29 cellular contexts compared by ENCODE assay signal in genomic region chr10:117539271-117539876, GRCh38. TPM values are rescaled to one million over a fixed set of nuclear protein-coding genes. Genes with fewer than 3 reads are reported as not detected.
DNase-seq lines count a peak whose midpoint lies in the region; ATAC-seq and TF ChIP-seq lines count a peak whose summit lies in the region.
"Had no signal": no experiment of that assay in that cellular context is flagged by ENCODE, and none has a peak within 500 bp of the region (broad histone marks: within the 10 kb centered on the region; RNA-seq: fewer than 3 reads in every experiment).

No MANE protein-coding gene starts in this region.

- peaks cover 4 to 31% (median 20%) of the 10 kb centered on the region in 7 donors for H3K4me1 Mint-ChIP-seq in naive thymus-derived CD4-positive, alpha-beta T cell

- no peaks in the 10 kb centered on the region for H3K9me3 ChIP-seq in liver (ENCODE audit: control insufficient read depth in 4 of 4, low read length in 3 of 4)
- no peaks in the 10 kb centered on the region for H3K9me3 ChIP-seq in naive thymus-derived CD4-positive, alpha-beta T cell (ENCODE audit: control insufficient read depth in 2 of 3, low read length in 3 of 3)
- H3K9me3 ChIP-seq: neutrophil, transverse colon had no signal

- H3K9ac ChIP-seq in liver (ENCODE audit: low read depth in 1 of 2, low read length in 2 of 2), result no peak overlapping the region
- H3K9ac ChIP-seq: KMS-11 had no signal

- intact Hi-C loops in naive thymus-derived CD4-positive, alpha-beta T cell (cut with micrococcal nuclease), result loop anchor here in 1 of 2 donors (5.0 kb wide), 2 partner anchors 883 to 1058 kb away; partner anchors contain the start of gene PRLHR

- WGBS in liver, result 11% methylated on average over 11 of the region's 11 CpGs

- H3K9me3 Mint-ChIP-seq in naive thymus-derived CD4-positive, alpha-beta T cell, result no peaks in the 10 kb centered on the region
- H3K9me3 Mint-ChIP-seq: dendritic cell treated with granulocyte-macrophage colony-stimulating factor and Interleukin-4, amounts not matched to agents 40 ng/mL and 50 ng/mL, for 4 days; T-helper 2 cell treated with Interferon-gamma antibody and Interleukin-4, amounts not matched to agents 5 μg/mL and 100 μg/mL, for 36 hours had no signal

- H3K4me3 ChIP-seq in epithelial cell of proximal tubule (ENCODE audit: low read depth, low read length) (peak overlapping the region; percentile 95), liver (ENCODE audit: low read depth in 1 of 3, low read length in 3 of 3) (no peak overlapping the region)
- H3K4me3 ChIP-seq in naive thymus-derived CD4-positive, alpha-beta T cell (ENCODE audit: low read length), result no peak overlapping the region
- H3K4me3 ChIP-seq: transverse colon had no signal

- H3K4me3 Mint-ChIP-seq in naive thymus-derived CD4-positive, alpha-beta T cell, result no peak overlapping the region
- H3K4me3 Mint-ChIP-seq: dendritic cell treated with granulocyte-macrophage colony-stimulating factor and Interleukin-4, amounts not matched to agents 40 ng/mL and 50 ng/mL, for 4 days; T-helper 2 cell treated with Interferon-gamma antibody and Interleukin-4, amounts not matched to agents 5 μg/mL and 100 μg/mL, for 36 hours had no signal

- in situ Hi-C loops in Caki2 (cut with HindIII; ENCODE audit: low pct_unique_long_range_greater_than_20kb, low sequenced_read_pairs), result no loop called here

- H3K36me3 Mint-ChIP-seq in naive thymus-derived CD4-positive, alpha-beta T cell, result no peaks in the 10 kb centered on the region

- no peaks in the 10 kb centered on the region for H3K36me3 ChIP-seq in liver (ENCODE audit: control insufficient read depth in 4 of 4, insufficient read depth in 3 of 4, low read depth in 1 of 4, low read length in 3 of 4)
- H3K36me3 ChIP-seq in naive thymus-derived CD4-positive, alpha-beta T cell (ENCODE audit: control insufficient read depth in 2 of 3, insufficient read depth in 3 of 3, low read length in 3 of 3), result no peaks in the 10 kb centered on the region
- H3K36me3 ChIP-seq: neutrophil, transverse colon had no signal

- DNase-seq in Caki2 (ENCODE audit: low read depth) (peak; percentile 10), epithelial cell of proximal tubule (ENCODE audit: low read depth) (no peak), retina (peak; percentile 37), NCI-H2196 treated with DMSO at 0.1 percent for 48 hours (lab: John Stamatoyannopoulos, UW; ENCODE audit: unreplicated experiment) (no peak), NCI-H1694 (lab: John Stamatoyannopoulos, UW) (no peak)
- no peak for DNase-seq in naive thymus-derived CD4-positive, alpha-beta T cell
- DNase-seq: activated CD4-positive, alpha-beta T cell treated with anti-CD3 and anti-CD28 coated beads, Interleukin-2, amount 50 U/mL, for 48 hours; activated CD4-positive, CD25-positive, alpha-beta regulatory T cell treated with anti-CD3 and anti-CD28 coated beads, Interleukin-2, amount 50 U/mL, for 72 hours; activated T-cell treated with anti-CD3 and anti-CD28 coated beads, Interleukin-2, amount 50 U/mL, for 48 hours; Calu3; central memory CD4-positive, alpha-beta T cell; DMS79 treated with DMSO at 0.1 percent for 48 hours; GDM1; MM.1S; NCI-H2029 treated with DMSO at 0.1 percent for 48 hours; NCI-H446; NCI-H774; SHP77 treated with DMSO at 0.1 percent for 48 hours; stimulated activated CD4-positive, alpha-beta T cell treated with anti-CD3 and anti-CD28 coated beads, Interleukin-15, amount 100 ng/mL, for 24 hours; stimulated activated CD4-positive, alpha-beta T cell treated with anti-CD3 and anti-CD28 coated beads, Interleukin-4, amount 100 ng/mL, for 4 hours; transverse colon had no signal

- ATAC-seq in naive thymus-derived CD4-positive, alpha-beta T cell, result no peak
- no peak for ATAC-seq in HG03460 (IDR thresholded peaks at IDR 0.05; ENCODE audit: unreplicated experiment)

- peaks cover 17 to 49% (median 33%) of the 10 kb centered on the region in 4 donors for H3K4me1 ChIP-seq in liver (ENCODE audit: control insufficient read depth in 4 of 4, insufficient read depth in 4 of 4, low read length in 3 of 4)
- no peaks in the 10 kb centered on the region for H3K4me1 ChIP-seq in naive thymus-derived CD4-positive, alpha-beta T cell (ENCODE audit: control insufficient read depth in 2 of 2, insufficient read depth in 2 of 2, low read length in 2 of 2)

- H3K27me3 Mint-ChIP-seq in naive thymus-derived CD4-positive, alpha-beta T cell, result peaks cover 51 to 89% (median 64%) of the 10 kb centered on the region in 5 donors

- POLR2A ChIA-PET in naive thymus-derived CD4-positive, alpha-beta T cell (lab: Charles Lee), result no interaction called here

- TF ChIP-seq CTCF in epithelial cell of proximal tubule (conservative IDR thresholded peaks at IDR 0.05; ENCODE audit: low read depth, low read length), result no peak
- TF ChIP-seq CTCF in liver (IDR thresholded peaks at IDR 0.05; ENCODE audit: low read depth, low read length, missing input control), result no peak

- H3K27ac Mint-ChIP-seq in naive thymus-derived CD4-positive, alpha-beta T cell, result no peak overlapping the region
- H3K27ac Mint-ChIP-seq: dendritic cell treated with granulocyte-macrophage colony-stimulating factor and Interleukin-4, amounts not matched to agents 40 ng/mL and 50 ng/mL, for 4 days; T-helper 2 cell treated with Interferon-gamma antibody and Interleukin-4, amounts not matched to agents 5 μg/mL and 100 μg/mL, for 36 hours had no signal

- TF ChIP-seq RAD21 in liver (IDR thresholded peaks at IDR 0.05), result no peak

- CTCF ChIA-PET in naive thymus-derived CD4-positive, alpha-beta T cell (lab: Charles Lee), result interaction anchor here (1.3 kb wide), 1 partner anchor 701 kb away, joined by 7 read pairs; no protein-coding TSS in a partner anchor

- H3K27ac ChIP-seq in liver (ENCODE audit: low read depth in 1 of 2, low read length in 2 of 2), result no peak overlapping the region
- no peak overlapping the region for H3K27ac ChIP-seq in naive thymus-derived CD4-positive, alpha-beta T cell (ENCODE audit: low read depth, low read length)
- H3K27ac ChIP-seq: KMS-11, neutrophil, transverse colon had no signal

- peaks cover 13 to 43% (median 23%) of the 10 kb centered on the region in 4 donors for H3K27me3 ChIP-seq in liver (ENCODE audit: control insufficient read depth in 4 of 4, insufficient read depth in 4 of 4, low read length in 3 of 4)
- H3K27me3 ChIP-seq in naive thymus-derived CD4-positive, alpha-beta T cell (ENCODE audit: control insufficient read depth in 2 of 2, insufficient read depth in 2 of 2, low read length in 2 of 2), result peaks cover 0 to 6% of the 10 kb centered on the region in 2 donors

TF ChIP-seq in liver, 16 proteins besides CTCF, POLR2A, EP300 and RAD21:
- TF ChIP-seq EGR1 (IDR thresholded peaks at IDR 0.05; ENCODE audit: low read depth in 2 of 2) (no peak), HNF4A (conservative IDR thresholded peaks at IDR 0.05) (peak; percentile 29 to 39)

RNA-seq across cellular contexts. Expression of gene EMX2, which starts 3.2 kb away (rescaled TPM):
- 3.2 TPM in 1 of 2 replicates, not detected in the other for total RNA-seq in Caki2 (2014; rRNA removed; shearing (Covaris generic); ENCODE audit: low replicate concordance)
- total RNA-seq in epithelial cell of proximal tubule (5.7 and 10.7 TPM in 2 replicates), liver (not detected)
- not detected for polyA plus RNA-seq in liver
- total RNA-seq in naive thymus-derived CD4-positive, alpha-beta T cell, result not detected
- not detected for polyA plus RNA-seq in naive thymus-derived CD4-positive, alpha-beta T cell
- total RNA-seq: Calu3, H4, lung microvascular endothelial cell had no signal

Comparison
In these comparisons a context has a peak if more than half of its experiments do, and no peak if none do; other contexts are left out.
1. DNase-seq: peak in Caki2 (single experiment) and retina (single experiment); none in epithelial cell of proximal tubule (single experiment), naive thymus-derived CD4-positive, alpha-beta T cell (0 of 9), NCI-H2196 treated with DMSO at 0.1 percent for 48 hours (single experiment) and NCI-H1694 (single experiment).